9 cellular contexts compared by ENCODE assay signal in genomic region chr18:60549338-60549960, GRCh38.
DNase-seq lines count a peak whose midpoint lies in the region; ATAC-seq and TF ChIP-seq lines count a peak whose summit lies in the region.
"Had no signal": no experiment of that assay in that cellular context is flagged by ENCODE, and none has a peak within 500 bp of the region (broad histone marks: within the 10 kb centered on the region; RNA-seq: fewer than 3 reads in every experiment).

No MANE protein-coding gene starts in this region.

- H4K20me1 ChIP-seq in OCI-LY1 (ENCODE audit: insufficient read depth, low read length) = no peaks in the 10 kb centered on the region

- no peaks in the 10 kb centered on the region for H3K36me3 ChIP-seq in OCI-LY1 (ENCODE audit: insufficient read depth, low read length)

- no peak overlapping the region for H3K4me3 ChIP-seq in OCI-LY1 (ENCODE audit: low read depth, low read length, poor library complexity, severe bottlenecking)
- no peak overlapping the region for H3K4me3 ChIP-seq in coronary artery

- TF ChIP-seq CTCF in C4-2B (conservative IDR thresholded peaks at IDR 0.05) = peak; percentile 76
- TF ChIP-seq CTCF in OCI-LY1 (IDR thresholded peaks at IDR 0.05; ENCODE audit: low read length) = peak; percentile 84
- peak; percentile 21 for TF ChIP-seq CTCF in coronary artery (IDR thresholded peaks at IDR 0.05)

- DNase-seq in LHCN-M2 (ENCODE audit: low read depth) (peak; percentile 67), coronary artery (ENCODE audit: low spot score) (no peak), myocyte (ENCODE audit: low read depth) (peak; percentile 73), NK-92 (lab: John Stamatoyannopoulos, UW; ENCODE audit: unreplicated experiment) (no peak)
- DNase-seq in activated naive CD4-positive, alpha-beta T cell (lab: John Stamatoyannopoulos, UW) = no peak

- H3K79me2 ChIP-seq in OCI-LY1 (ENCODE audit: insufficient read depth, low read length) = no peaks in the 10 kb centered on the region

- no peak overlapping the region for H3K9ac ChIP-seq in OCI-LY1 (ENCODE audit: low read length)

- H3K27me3 ChIP-seq in OCI-LY1 (ENCODE audit: insufficient read depth, low read length) = no peaks in the 10 kb centered on the region

- no peaks in the 10 kb centered on the region; the same call in 1 of the 2 replicates for H3K9me3 ChIP-seq in OCI-LY1 (ENCODE audit: low read length)

- no peaks in the 10 kb centered on the region for H3K9me2 ChIP-seq in OCI-LY1 (ENCODE audit: low read depth, low read length)

- peaks cover 12% of the 10 kb centered on the region for H3K4me1 ChIP-seq in OCI-LY1 (ENCODE audit: insufficient read depth, low read length, severe bottlenecking)

- H3K4me2 ChIP-seq in OCI-LY1 (ENCODE audit: low read length) = no peak overlapping the region

- H2AFZ ChIP-seq in OCI-LY1 (ENCODE audit: low read length) = no peak overlapping the region

- H3K27ac ChIP-seq in C4-2B (no peak overlapping the region), OCI-LY1 (ENCODE audit: low read depth, low read length, poor library complexity, severe bottlenecking) (no peak overlapping the region), coronary artery (no peak overlapping the region)

- H3F3A ChIP-seq in OCI-LY1 (ENCODE audit: insufficient read depth, low read length) = no peaks in the 10 kb centered on the region

- ATAC-seq in GM18909 (IDR thresholded peaks at IDR 0.05; ENCODE audit: poor library complexity, unreplicated experiment) = peak; percentile 72
- ATAC-seq: naive thymus-derived CD4-positive, alpha-beta T cell had no signal

Comparison
In these comparisons a context has a peak if more than half of its experiments do, and no peak if none do; other contexts are left out.
1. CTCF ChIP-seq: peak in every context shown above with its lines; median percentile 84 in OCI-LY1; 76 in C4-2B; 21 in coronary artery.
2. DNase-seq: peak in LHCN-M2 (single experiment) and myocyte (single experiment); none in coronary artery (single experiment), activated naive CD4-positive, alpha-beta T cell (0 of 4) and NK-92 (single experiment).